ENCODE assay signal across 9 cellular contexts in the genomic region with DNA sequence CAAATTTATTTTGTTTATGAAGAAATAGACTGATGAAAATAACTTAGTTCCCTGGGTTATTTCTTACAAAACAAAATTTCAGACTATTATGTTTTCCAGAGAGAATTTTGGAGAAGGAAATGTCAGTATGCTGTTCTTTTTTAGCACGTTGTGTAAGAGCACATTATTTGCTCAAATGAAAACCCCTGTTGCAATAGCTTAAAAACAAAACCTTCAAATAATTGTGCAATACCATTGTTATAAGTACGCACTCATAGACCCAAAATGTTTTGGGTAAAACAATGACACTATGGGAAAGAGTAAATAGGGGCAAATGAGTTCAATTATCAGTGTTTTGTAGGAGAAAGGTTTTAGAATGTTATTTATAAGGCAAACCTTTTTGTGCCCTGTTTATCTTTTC. TPM values are rescaled to one million over a fixed set of nuclear protein-coding genes. Genes with fewer than 3 reads are reported as not detected.
DNase-seq lines count a peak whose midpoint lies in the region; ATAC-seq and TF ChIP-seq lines count a peak whose summit lies in the region.
"Had no signal": no experiment of that assay in that cellular context is flagged by ENCODE, and none has a peak within 500 bp of the region (broad histone marks: within the 10 kb centered on the region; RNA-seq: fewer than 3 reads in every experiment).

No MANE protein-coding gene starts in this region.

- 10 to 18% methylated on average over 2 of the region's 2 CpGs for WGBS in GM23248 (ENCODE audit: low coverage in 1 of 2, low lambda C conversion rate in 2 of 2, missing lambda C conversion rate in 2 of 2), 2 experiments

- peak overlapping the region; percentile 49 for H3K9ac ChIP-seq in GM23248

- H3K36me3 ChIP-seq in GM23248 (ENCODE audit: low read depth) (no peaks in the 10 kb centered on the region), left ventricle myocardium inferior (no peaks in the 10 kb centered on the region)

- no peak overlapping the region for H3K27ac Mint-ChIP-seq in WTC11

- H3K27me3 Mint-ChIP-seq in WTC11 (ENCODE audit: low read depth): no peaks in the 10 kb centered on the region

- peak overlapping the region; percentile 44 for H3K4me2 ChIP-seq in GM23248 (ENCODE audit: unreplicated experiment)

- H3F3A ChIP-seq in GM23248 (ENCODE audit: insufficient read depth): peaks cover 9% of the 10 kb centered on the region; the same call in 1 of the 2 replicates

- no peak overlapping the region for H3K4me3 Mint-ChIP-seq in WTC11

- POLR2A ChIA-PET in WTC11 (lab: Charles Lee): no interaction called here

- peak; percentile 78 for DNase-seq in GM23248
- no peak for DNase-seq in WTC11 (ENCODE audit: low spot score)
- no peak for DNase-seq in left ventricle myocardium inferior
- DNase-seq in stromal cell of bone marrow (ENCODE audit: low read depth): peak; percentile 25
- DNase-seq in NCI-H1417 treated with DMSO at 0.1 percent for 48 hours (lab: John Stamatoyannopoulos, UW): no peak
- DNase-seq in stimulated activated CD4-positive, alpha-beta T cell treated with anti-CD3 and anti-CD28 coated beads, Interleukin-4, amount 100 ng/mL, for 4 hours: no peak
- DNase-seq: NCI-H1930 had no signal

- 0 out of 2 replicates have a peak overlapping the region, but pooled peaks have one; percentile 2 for H3K4me3 ChIP-seq in GM23248
- H3K4me3 ChIP-seq in left ventricle myocardium inferior: no peak overlapping the region

- intact Hi-C loops in left ventricle myocardium inferior (cut with micrococcal nuclease): no loop called here

- H3K9me2 ChIP-seq in GM23248 (ENCODE audit: insufficient read depth): no peaks in the 10 kb centered on the region

- H3K9me3 Mint-ChIP-seq in WTC11: no peaks in the 10 kb centered on the region

- in situ Hi-C loops in GM23248 (cut with MboI): loop anchor here (25.0 kb wide), 1 partner anchor 337 kb away; no protein-coding TSS in a partner anchor

- H3K27me3 ChIP-seq in GM23248 (replicated peaks; ENCODE audit: insufficient read depth): no peaks in the 10 kb centered on the region
- no peaks in the 10 kb centered on the region for H3K27me3 ChIP-seq in left ventricle myocardium inferior (ENCODE audit: low read depth)

- H3K9me3 ChIP-seq in GM23248 (ENCODE audit: low read depth): no peaks in the 10 kb centered on the region
- H3K9me3 ChIP-seq in left ventricle myocardium inferior (replicated peaks): no peaks in the 10 kb centered on the region

- H3K4me1 Mint-ChIP-seq in WTC11: peaks cover 11% of the 10 kb centered on the region

- H3K27ac ChIP-seq in GM23248 (peak overlapping the region; percentile 69), left ventricle myocardium inferior (replicated peaks) (peak overlapping the region; percentile 63)

- H3K4me1 ChIP-seq in GM23248 (ENCODE audit: insufficient read depth) (peaks cover 20% of the 10 kb centered on the region), left ventricle myocardium inferior (peaks cover 46% of the 10 kb centered on the region)

- TF ChIP-seq CTCF in WTC11 (IDR thresholded peaks at IDR 0.05) (no peak), left ventricle myocardium inferior (IDR thresholded peaks at IDR 0.05; ENCODE audit: borderline replicate concordance) (no peak)

- no peaks in the 10 kb centered on the region for H3K36me3 Mint-ChIP-seq in WTC11

- ATAC-seq in WTC11: no peak
- no peak for ATAC-seq in HG02571 (IDR thresholded peaks at IDR 0.05; ENCODE audit: unreplicated experiment)
- ATAC-seq in HG03442 (IDR thresholded peaks at IDR 0.05; ENCODE audit: unreplicated experiment): no peak

- no peaks in the 10 kb centered on the region; the same call in 1 of the 2 replicates for H4K20me1 ChIP-seq in GM23248 (ENCODE audit: insufficient read depth)

- H3K79me2 ChIP-seq in GM23248 (ENCODE audit: insufficient read depth): peaks cover 99% of the 10 kb centered on the region

- CTCF ChIA-PET in WTC11 (lab: Charles Lee): no interaction called here

- H2AFZ ChIP-seq in GM23248: peak overlapping the region; percentile 14; the same call in 1 of the 2 replicates

TF ChIP-seq in WTC11, 78 proteins besides CTCF, POLR2A, EP300 and RAD21:
- TF ChIP-seq IRF2 (CRISPR knock-in tag; IDR thresholded peaks at IDR 0.05; ENCODE audit: borderline replicate concordance, low read depth) (no peak), TCF7 (CRISPR knock-in tag; IDR thresholded peaks at IDR 0.05; ENCODE audit: low read depth) (no peak), GABPB1 (CRISPR knock-in tag; IDR thresholded peaks at IDR 0.05) (peak; percentile 73)

RNA-seq across cellular contexts. Expression of gene VMP1, which starts 18.2 kb away (rescaled TPM):
- total RNA-seq in GM23248 (2014; rRNA removed; shearing (Covaris generic)): 214 and 216 TPM in 2 replicates
- 120 and 134 TPM in 2 replicates for polyA plus RNA-seq in GM23248 (2016; fragmentation: Nextera tagmentation; extraction: Ambion mirVana)
- 72.8 to 79.1 TPM (median 72.9 TPM) in 3 replicates for total RNA-seq in WTC11 (2021)
- 50.8 TPM for total RNA-seq in left ventricle myocardium inferior

RNA-seq across cellular contexts. Expression of gene PTRH2, which starts 18.5 kb away (rescaled TPM):
- total RNA-seq in GM23248 (2014; rRNA removed; shearing (Covaris generic)): 18.2 and 19.1 TPM in 2 replicates
- 33.7 and 34.4 TPM in 2 replicates for polyA plus RNA-seq in GM23248 (2016; fragmentation: Nextera tagmentation; extraction: Ambion mirVana)
- total RNA-seq in WTC11 (2021) (30.0 to 32.6 TPM (median 30.5 TPM) in 3 replicates), left ventricle myocardium inferior (10.9 TPM)

Comparison
In these comparisons a context has a peak if more than half of its experiments do, and no peak if none do; other contexts are left out.
1. DNase-seq: peak in GM23248 (single experiment) and stromal cell of bone marrow (single experiment); none in WTC11 (single experiment), left ventricle myocardium inferior (single experiment), NCI-H1417 treated with DMSO at 0.1 percent for 48 hours (single experiment) and stimulated activated CD4-positive, alpha-beta T cell treated with anti-CD3 and anti-CD28 coated beads, Interleukin-4, amount 100 ng/mL, for 4 hours (0 of 2).